ENCODE assay signal across 17 cellular contexts in the genomic region with DNA sequence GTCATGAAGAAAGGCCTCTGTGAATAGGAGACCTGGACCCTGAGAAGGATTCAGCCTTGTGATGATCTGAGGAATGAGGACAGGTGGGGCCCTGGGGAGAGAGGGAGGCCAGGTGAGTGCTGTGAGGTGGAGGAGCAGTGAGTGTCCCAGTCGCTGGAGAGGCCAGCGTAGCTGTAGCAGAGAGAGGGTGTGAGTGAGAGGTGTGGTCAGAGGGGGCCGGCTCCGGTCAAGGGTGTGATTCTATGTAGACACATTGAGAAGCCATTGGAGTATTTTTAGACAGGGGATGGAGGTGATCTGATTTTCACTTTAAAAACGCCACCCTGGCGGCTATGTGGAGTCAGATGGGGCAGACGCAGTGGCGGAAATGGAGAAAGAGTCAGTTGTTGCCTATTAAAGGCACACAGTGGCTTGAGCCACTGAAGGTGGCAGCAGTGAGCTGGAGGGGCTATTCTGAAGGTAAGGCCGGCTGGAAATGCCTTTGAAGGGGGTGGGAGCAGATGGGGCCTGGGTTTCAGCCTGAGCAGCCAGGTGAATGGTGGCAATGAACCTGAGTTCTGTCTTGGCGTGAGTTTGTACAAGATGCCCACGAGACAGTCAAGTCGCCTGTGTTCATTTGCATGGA. TPM values are rescaled to one million over a fixed set of nuclear protein-coding genes. Genes with fewer than 3 reads are reported as not detected.
DNase-seq lines count a peak whose midpoint lies in the region; ATAC-seq, FAIRE-seq and TF ChIP-seq lines count a peak whose summit lies in the region.
"Had no signal": no experiment of that assay in that cellular context is flagged by ENCODE, and none has a peak within 500 bp of the region (broad histone marks: within the 10 kb centered on the region; RNA-seq: fewer than 3 reads in every experiment).

No MANE protein-coding gene starts in this region.

- H2AFZ ChIP-seq in OCI-LY7 (ENCODE audit: low read length) = no peak overlapping the region
- no peak overlapping the region for H2AFZ ChIP-seq in GM23248

- no peaks in the 10 kb centered on the region for H3K27me3 Mint-ChIP-seq in endodermal cell (ENCODE audit: insufficient read depth)
- peaks cover 7% of the 10 kb centered on the region for H3K27me3 Mint-ChIP-seq in glutamatergic neuron (ENCODE audit: unreplicated experiment)

- H3K36me3 ChIP-seq in OCI-LY7 (ENCODE audit: insufficient read depth, low read length) = no peaks in the 10 kb centered on the region
- peaks cover 98% of the 10 kb centered on the region for H3K36me3 ChIP-seq in endodermal cell (ENCODE audit: control insufficient read depth, insufficient read depth, low read length)
- H3K36me3 ChIP-seq in GM23248 (ENCODE audit: low read depth) = no peaks in the 10 kb centered on the region
- H3K36me3 ChIP-seq: left lung, Peyer's patch, thyroid gland had no signal

- H3K9ac ChIP-seq in endodermal cell (ENCODE audit: extremely low read depth, low read length, poor library complexity, severe bottlenecking) (no peak overlapping the region), GM23248 (no peak overlapping the region)
- H3K9ac ChIP-seq: KMS-11 had no signal

- DNase-seq in A549 (ENCODE audit: low read depth in 1 of 2, low spot score in 1 of 2) = no peak
- DNase-seq in OCI-LY7 (ENCODE audit: low spot score) = no peak
- peak; percentile 63 for DNase-seq in endodermal cell
- DNase-seq in glutamatergic neuron = no peak
- no peak for DNase-seq in GM23248
- DNase-seq: AML-193; left lung; naive thymus-derived CD4-positive, alpha-beta T cell; NCI-H2171; Peyer's patch; thyroid gland had no signal

- H3K4me2 ChIP-seq in A549 = no peak overlapping the region
- H3K4me2 ChIP-seq in OCI-LY7 (ENCODE audit: low read length) = no peak overlapping the region
- no peak overlapping the region for H3K4me2 ChIP-seq in GM23248 (ENCODE audit: unreplicated experiment)
- H3K4me2 ChIP-seq: KMS-11 had no signal

- H3K9me3 ChIP-seq in A549 (no peaks in the 10 kb centered on the region), OCI-LY7 (ENCODE audit: low read length) (no peaks in the 10 kb centered on the region), endodermal cell (ENCODE audit: control insufficient read depth, low read length) (no peaks in the 10 kb centered on the region), GM23248 (ENCODE audit: low read depth) (no peaks in the 10 kb centered on the region)
- H3K9me3 ChIP-seq: left lung, Peyer's patch, thyroid gland had no signal

- peak; percentile 27; the same call in 2 of the 3 replicates for TF ChIP-seq CTCF in A549 (IDR thresholded peaks at IDR 0.05)
- TF ChIP-seq CTCF in GM12872 (IDR thresholded peaks at IDR 0.05; ENCODE audit: insufficient read depth, low read depth, low read length) = peak; percentile 27; the same call in 2 of the 3 replicates
- TF ChIP-seq CTCF in OCI-LY7 (conservative IDR thresholded peaks at IDR 0.05; ENCODE audit: low read length) = peak; percentile 52
- peak; percentile 58 for TF ChIP-seq CTCF in endodermal cell (conservative IDR thresholded peaks at IDR 0.05)
- no peak for TF ChIP-seq CTCF in glutamatergic neuron (IDR thresholded peaks at IDR 0.05; ENCODE audit: partially characterized antibody, unreplicated experiment)

- H3K27me3 ChIP-seq in endodermal cell (ENCODE audit: control insufficient read depth, insufficient read depth, low read length, poor library complexity, severe bottlenecking) (no peaks in the 10 kb centered on the region), GM23248 (replicated peaks; ENCODE audit: insufficient read depth) (no peaks in the 10 kb centered on the region)
- H3K27me3 ChIP-seq: left lung, Peyer's patch, thyroid gland had no signal

- POLR2A ChIA-PET in A549 (lab: Yijun Ruan, JAX) (no interaction called here), OCI-LY7 (lab: Charles Lee) (no interaction called here)

- ATAC-seq in A549 (peak; percentile 15 to 62; a peak in 3 of 6 replicates), HG03108 (IDR thresholded peaks at IDR 0.05; ENCODE audit: unreplicated experiment) (no peak), GM21381 (IDR thresholded peaks at IDR 0.05; ENCODE audit: unreplicated experiment) (no peak)
- ATAC-seq: left lung; naive thymus-derived CD4-positive, alpha-beta T cell had no signal

- H3K4me3 Mint-ChIP-seq in endodermal cell (no peak overlapping the region), glutamatergic neuron (ENCODE audit: unreplicated experiment) (no peak overlapping the region)
- H3K4me3 Mint-ChIP-seq: activated naive CD8-positive, alpha-beta T cell; naive thymus-derived CD4-positive, alpha-beta T cell; T-helper 1 cell treated with Interleukin-12 subunit alpha and Interleukin-12 subunit beta and Interleukin-4 antibody, amounts not matched to agents 30 μg/mL and 1 μg/mL, for 36 hours had no signal

- H3K4me1 Mint-ChIP-seq in endodermal cell = no peaks in the 10 kb centered on the region
- no peaks in the 10 kb centered on the region for H3K4me1 Mint-ChIP-seq in glutamatergic neuron (ENCODE audit: low read depth, unreplicated experiment)

- H3K4me1 ChIP-seq in A549 = no peaks in the 10 kb centered on the region
- H3K4me1 ChIP-seq in OCI-LY7 (ENCODE audit: insufficient read depth, low read length, poor library complexity, severe bottlenecking) = no peaks in the 10 kb centered on the region
- no peaks in the 10 kb centered on the region for H3K4me1 ChIP-seq in endodermal cell (ENCODE audit: control insufficient read depth, insufficient read depth, low read length)
- no peaks in the 10 kb centered on the region for H3K4me1 ChIP-seq in GM23248 (ENCODE audit: insufficient read depth)
- H3K4me1 ChIP-seq: left lung, Peyer's patch, thyroid gland had no signal

- BruUV-seq in OCI-LY7 (replicated peaks; lab: Mats Ljungman, UMichigan) = no TSS peak

- in situ Hi-C loops in GM23248 (cut with MboI) = loop anchor here (10.0 kb wide), 2 partner anchors 455 to 755 kb away; a partner anchor contains a TSS

- H3K36me3 Mint-ChIP-seq in endodermal cell (ENCODE audit: low read depth) (peaks cover 45% of the 10 kb centered on the region), glutamatergic neuron (ENCODE audit: unreplicated experiment) (no peaks in the 10 kb centered on the region)
- H3K36me3 Mint-ChIP-seq: activated naive CD8-positive, alpha-beta T cell; naive thymus-derived CD4-positive, alpha-beta T cell had no signal

- peak; percentile 13 to 26; a peak in 1 of 5 replicates for TF ChIP-seq RAD21 in A549 (conservative IDR thresholded peaks at IDR 0.05 in 1 of 2, IDR thresholded peaks at IDR 0.05 in 1 of 2)

- no peaks in the 10 kb centered on the region for H3F3A ChIP-seq in GM23248 (ENCODE audit: insufficient read depth)

- intact Hi-C loops in OCI-LY7 (cut with micrococcal nuclease; ENCODE audit: unreplicated experiment) = loop anchor here (10.0 kb wide), 2 partner anchors 355 to 755 kb away; no protein-coding TSS in a partner anchor

- H3K79me2 ChIP-seq in OCI-LY7 (ENCODE audit: insufficient read depth, low read depth, low read length) = no peaks in the 10 kb centered on the region
- no peaks in the 10 kb centered on the region for H3K79me2 ChIP-seq in GM23248 (ENCODE audit: insufficient read depth)

- H3K9me2 ChIP-seq in OCI-LY7 (ENCODE audit: insufficient read depth, low read length) (no peaks in the 10 kb centered on the region), GM23248 (ENCODE audit: insufficient read depth) (no peaks in the 10 kb centered on the region)

- TF ChIP-seq POLR2A in A549 (IDR thresholded peaks at IDR 0.05; ENCODE audit: low read length) = no peak

- H3K27ac ChIP-seq in A549 (no peak overlapping the region), OCI-LY7 (ENCODE audit: low read depth, low read length, poor library complexity, severe bottlenecking) (no peak overlapping the region), endodermal cell (ENCODE audit: low read depth, low read length) (no peak overlapping the region), GM23248 (no peak overlapping the region)
- H3K27ac ChIP-seq: KMS-11, left lung, Peyer's patch, thyroid gland had no signal

- CTCF ChIA-PET in A549 (lab: Yijun Ruan, JAX) = interaction anchor here (1.2 to 12.0 kb wide), 6 partner anchors 12 to 455 kb away, joined by 3 to 350 read pairs (median 82); a partner anchor contains a TSS
- CTCF ChIA-PET in OCI-LY7 (lab: Charles Lee; ENCODE audit: unreplicated experiment) = no interaction called here

- FAIRE-seq in A549 (lab: Jason Lieb, UNC) = no peak

- H4K20me1 ChIP-seq in OCI-LY7 (ENCODE audit: insufficient read depth, low read length) = no peaks in the 10 kb centered on the region
- no peaks in the 10 kb centered on the region for H4K20me1 ChIP-seq in GM23248 (ENCODE audit: insufficient read depth)

- H3K4me3 ChIP-seq in A549 (no peak overlapping the region), OCI-LY7 (ENCODE audit: low read depth, low read length, poor library complexity, severe bottlenecking) (no peak overlapping the region), endodermal cell (ENCODE audit: low read length) (no peak overlapping the region), GM23248 (no peak overlapping the region)
- H3K4me3 ChIP-seq: left lung, Peyer's patch, thyroid gland had no signal

- no peaks in the 10 kb centered on the region for H3K9me3 Mint-ChIP-seq in endodermal cell
- peaks cover 9% of the 10 kb centered on the region for H3K9me3 Mint-ChIP-seq in glutamatergic neuron (ENCODE audit: unreplicated experiment)
- H3K9me3 Mint-ChIP-seq: naive thymus-derived CD4-positive, alpha-beta T cell; T-helper 1 cell treated with Interleukin-12 subunit alpha and Interleukin-12 subunit beta and Interleukin-4 antibody, amounts not matched to agents 30 μg/mL and 1 μg/mL, for 36 hours had no signal

- no peak overlapping the region for H3K27ac Mint-ChIP-seq in endodermal cell
- H3K27ac Mint-ChIP-seq in glutamatergic neuron (ENCODE audit: unreplicated experiment) = no peak overlapping the region
- H3K27ac Mint-ChIP-seq: activated naive CD8-positive, alpha-beta T cell; naive thymus-derived CD4-positive, alpha-beta T cell; T-helper 1 cell treated with Interleukin-12 subunit alpha and Interleukin-12 subunit beta and Interleukin-4 antibody, amounts not matched to agents 30 μg/mL and 1 μg/mL, for 36 hours had no signal

- TF ChIP-seq EP300 in A549 (IDR thresholded peaks at IDR 0.05) = no peak

- 57% methylated on average over 12 of the region's 12 CpGs for WGBS in A549 (ENCODE audit: missing lambda C conversion rate)
- 90 to 94% methylated on average over 9 to 12 of the region's 12 CpGs for WGBS in endodermal cell (ENCODE audit: insufficient coverage in 1 of 2, insufficient read length in 1 of 2), 2 experiments
- WGBS in GM23248 (ENCODE audit: low coverage in 1 of 2, low lambda C conversion rate in 2 of 2, missing lambda C conversion rate in 2 of 2), 2 experiments = 75 to 77% methylated on average over 11 to 12 of the region's 12 CpGs

RNA-seq across cellular contexts. Expression of gene GREB1, which starts 55.6 kb away (rescaled TPM):
- polyA plus RNA-seq in A549 (2011; rRNA removed) (1.3 and 1.7 TPM in 2 replicates), A549 (2017; fragmentation: RNase III; extraction: RNeasy Plus Mini Kit Qiagen cat#74134 plus additional on column Dnase treatment) (1.1 to 1.4 TPM (median 1.4 TPM) in 3 replicates), GM23248 (2016; fragmentation: Nextera tagmentation; extraction: Ambion mirVana) (0.05 TPM in 1 of 2 replicates, not detected in the other)
- polyA plus RNA-seq in A549 (2012; cell fraction: cytosol; rRNA removed) = 1.0 and 1.2 TPM in 2 replicates
- polyA plus RNA-seq in A549 (2012; cell fraction: nucleus; rRNA removed) = 1.1 and 1.8 TPM in 2 replicates
- 1.2 and 2.1 TPM in 2 replicates for polyA minus RNA-seq in A549 (2011; rRNA and poly(A)+ RNA removed)
- total RNA-seq in OCI-LY7 (2014; rRNA removed; shearing (Covaris generic)) = 3.5 TPM in 2 replicates
- total RNA-seq in OCI-LY7 (2022) (7.3 and 8.4 TPM in 2 replicates), endodermal cell (100 to 1,000 TPM in 1 of 2 donors, 10 to 100 TPM in 1; 86.4 to 106 TPM), glutamatergic neuron (ENCODE audit: unreplicated experiment) (134 TPM)
- polyA plus RNA-seq in endodermal cell (2013, experiment 1 of 2) = 37.0 TPM
- 37.3 TPM for polyA plus RNA-seq in endodermal cell (2013, experiment 2 of 2)
- not detected in 2 replicates for total RNA-seq in GM23248 (2014; rRNA removed; shearing (Covaris generic))
- polyA plus RNA-seq: naive thymus-derived CD4-positive, alpha-beta T cell had no signal

Comparison
In these comparisons a context has a peak if more than half of its experiments do, and no peak if none do; other contexts are left out.
1. ATAC-seq: peak in A549 (2 of 2); none in HG03108 (single experiment) and GM21381 (single experiment).
2. RNA of gene GREB1, which starts 55.6 kb away (total RNA-seq): 134 TPM in glutamatergic neuron (single experiment) and 86.4 to 106 TPM in endodermal cell; 3.5 to 8.4 TPM in OCI-LY7 and not detected in GM23248; every median in the first group is over 4 times any median in the second.